ENCODE assay signal across 2 cellular contexts in genomic region chr19:38640368-38640767, GRCh38.
TF ChIP-seq lines count a peak whose summit lies in the region.

No MANE protein-coding gene starts in this region.

TF ChIP-seq in liver, 16 proteins besides CTCF, POLR2A, EP300 and RAD21:
- no peak for TF ChIP-seq HNF4G (IDR thresholded peaks at IDR 0.05)
- TF ChIP-seq, protein P1, sequence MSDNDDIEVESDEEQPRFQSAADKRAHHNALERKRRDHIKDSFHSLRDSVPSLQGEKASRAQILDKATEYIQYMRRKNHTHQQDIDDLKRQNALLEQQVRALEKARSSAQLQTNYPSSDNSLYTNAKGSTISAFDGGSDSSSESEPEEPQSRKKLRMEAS (IDR thresholded peaks at IDR 0.05), result no peak
- no peak for TF ChIP-seq SP1 (IDR thresholded peaks at IDR 0.05)
- peak; percentile 72 for TF ChIP-seq NR2F2 (IDR thresholded peaks at IDR 0.05)
- TF ChIP-seq FOXA2 (IDR thresholded peaks at IDR 0.05), result no peak
- no peak for TF ChIP-seq JUND (IDR thresholded peaks at IDR 0.05)
TF ChIP-seq in liver: peak in this region for 1.

TF ChIP-seq in HepG2, 621 proteins besides CTCF, POLR2A, EP300 and RAD21:
- no peak for TF ChIP-seq SALL2 (CRISPR knock-in tag; IDR thresholded peaks at IDR 0.05)
- no peak for TF ChIP-seq KDM5B (CRISPR knock-in tag; IDR thresholded peaks at IDR 0.05; ENCODE audit: borderline replicate concordance)
- no peak for TF ChIP-seq DZIP1 (CRISPR knock-in tag; IDR thresholded peaks at IDR 0.05)
- TF ChIP-seq ONECUT2 (CRISPR knock-in tag; IDR thresholded peaks at IDR 0.05), result no peak
- TF ChIP-seq NFYB (CRISPR knock-in tag; IDR thresholded peaks at IDR 0.05), result no peak
- TF ChIP-seq RFX1 (IDR thresholded peaks at IDR 0.05), result no peak
- no peak for TF ChIP-seq XBP1 (CRISPR knock-in tag; IDR thresholded peaks at IDR 0.05)
- no peak for TF ChIP-seq SRSF4 (IDR thresholded peaks at IDR 0.05; ENCODE audit: low read depth, low read length, poor library complexity, severe bottlenecking)
- no peak for TF ChIP-seq FOXJ3 (CRISPR knock-in tag; IDR thresholded peaks at IDR 0.05; ENCODE audit: borderline replicate concordance)
- TF ChIP-seq TBL1XR1 (IDR thresholded peaks at IDR 0.05; ENCODE audit: borderline replicate concordance, low read length, partially characterized antibody), result no peak
- no peak for TF ChIP-seq NFKBIZ (CRISPR knock-in tag; IDR thresholded peaks at IDR 0.05)
- no peak for TF ChIP-seq JUND (CRISPR knock-in tag; IDR thresholded peaks at IDR 0.05)
- TF ChIP-seq SRY (CRISPR knock-in tag; IDR thresholded peaks at IDR 0.05), result no peak
- TF ChIP-seq, protein P2, sequence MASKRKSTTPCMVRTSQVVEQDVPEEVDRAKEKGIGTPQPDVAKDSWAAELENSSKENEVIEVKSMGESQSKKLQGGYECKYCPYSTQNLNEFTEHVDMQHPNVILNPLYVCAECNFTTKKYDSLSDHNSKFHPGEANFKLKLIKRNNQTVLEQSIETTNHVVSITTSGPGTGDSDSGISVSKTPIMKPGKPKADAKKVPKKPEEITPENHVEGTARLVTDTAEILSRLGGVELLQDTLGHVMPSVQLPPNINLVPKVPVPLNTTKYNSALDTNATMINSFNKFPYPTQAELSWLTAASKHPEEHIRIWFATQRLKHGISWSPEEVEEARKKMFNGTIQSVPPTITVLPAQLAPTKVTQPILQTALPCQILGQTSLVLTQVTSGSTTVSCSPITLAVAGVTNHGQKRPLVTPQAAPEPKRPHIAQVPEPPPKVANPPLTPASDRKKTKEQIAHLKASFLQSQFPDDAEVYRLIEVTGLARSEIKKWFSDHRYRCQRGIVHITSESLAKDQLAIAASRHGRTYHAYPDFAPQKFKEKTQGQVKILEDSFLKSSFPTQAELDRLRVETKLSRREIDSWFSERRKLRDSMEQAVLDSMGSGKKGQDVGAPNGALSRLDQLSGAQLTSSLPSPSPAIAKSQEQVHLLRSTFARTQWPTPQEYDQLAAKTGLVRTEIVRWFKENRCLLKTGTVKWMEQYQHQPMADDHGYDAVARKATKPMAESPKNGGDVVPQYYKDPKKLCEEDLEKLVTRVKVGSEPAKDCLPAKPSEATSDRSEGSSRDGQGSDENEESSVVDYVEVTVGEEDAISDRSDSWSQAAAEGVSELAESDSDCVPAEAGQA (IDR thresholded peaks at IDR 0.05; ENCODE audit: low read depth), result no peak
- TF ChIP-seq, protein P2 (CRISPR knock-in tag; IDR thresholded peaks at IDR 0.05; ENCODE audit: borderline replicate concordance), result no peak
